12 cellular contexts compared by ENCODE assay signal in genomic region chr4:153327247-153327646, GRCh38. TPM values are rescaled to one million over a fixed set of nuclear protein-coding genes. Genes with fewer than 3 reads are reported as not detected.
"Had no signal": no experiment of that assay in that cellular context is flagged by ENCODE, and none has a peak within 500 bp of the region (broad histone marks: within the 10 kb centered on the region; RNA-seq: fewer than 3 reads in every experiment).

No MANE protein-coding gene starts in this region.

- H3K4me3 Mint-ChIP-seq: activated CD4-positive, alpha-beta T cell treated with anti-CD3 and anti-CD28 coated beads for 36 hours; activated CD8-positive, alpha-beta T cell treated with anti-CD3 and anti-CD28 coated beads for 36 hours; naive thymus-derived CD8-positive, alpha-beta T cell had no signal

- ATAC-seq: activated CD4-positive, alpha-beta T cell treated with anti-CD3 and anti-CD28 coated beads for 36 hours; activated CD8-positive, alpha-beta T cell treated with anti-CD3 and anti-CD28 coated beads for 36 hours; foreskin keratinocyte; naive thymus-derived CD8-positive, alpha-beta T cell; right cardiac atrium had no signal

- DNase-seq: activated CD4-positive, alpha-beta T cell treated with anti-CD3 and anti-CD28 coated beads for 36 hours; activated CD8-positive, alpha-beta memory T cell treated with anti-CD3 and anti-CD28 coated beads, Interleukin-2, amount 50 U/mL, for 4 hours; activated CD8-positive, alpha-beta T cell treated with anti-CD3 and anti-CD28 coated beads for 36 hours; foreskin keratinocyte; head of caudate nucleus; naive thymus-derived CD8-positive, alpha-beta T cell; right cardiac atrium; small intestine; WERI-Rb-1 had no signal

- H3K27ac ChIP-seq: foreskin keratinocyte, tibial nerve, WERI-Rb-1 had no signal

- H3K4me3 ChIP-seq: ascending aorta, tibial nerve had no signal

- H3K27ac Mint-ChIP-seq: activated CD4-positive, alpha-beta T cell treated with anti-CD3 and anti-CD28 coated beads for 36 hours; activated CD8-positive, alpha-beta T cell treated with anti-CD3 and anti-CD28 coated beads for 36 hours; naive thymus-derived CD8-positive, alpha-beta T cell had no signal

- H3K9me3 ChIP-seq: ascending aorta, tibial nerve had no signal

- H3K9me3 Mint-ChIP-seq: activated CD8-positive, alpha-beta T cell treated with anti-CD3 and anti-CD28 coated beads for 36 hours; naive thymus-derived CD8-positive, alpha-beta T cell had no signal

- H3K27me3 ChIP-seq: ascending aorta, foreskin keratinocyte, tibial nerve had no signal

- H3K4me1 Mint-ChIP-seq: activated CD4-positive, alpha-beta T cell treated with anti-CD3 and anti-CD28 coated beads for 36 hours had no signal

- H3K27me3 Mint-ChIP-seq: activated CD4-positive, alpha-beta T cell treated with anti-CD3 and anti-CD28 coated beads for 36 hours; naive thymus-derived CD8-positive, alpha-beta T cell had no signal

- FAIRE-seq: endothelial cell of umbilical vein, small intestine had no signal

- H3K4me1 ChIP-seq: tibial nerve had no signal

RNA-seq across cellular contexts. Expression of gene MND1, which starts 17.2 kb away (rescaled TPM):
- total RNA-seq: ascending aorta; naive thymus-derived CD8-positive, alpha-beta T cell had no signal
- polyA plus RNA-seq: naive thymus-derived CD8-positive, alpha-beta T cell had no signal
